In the genomic region with DNA sequence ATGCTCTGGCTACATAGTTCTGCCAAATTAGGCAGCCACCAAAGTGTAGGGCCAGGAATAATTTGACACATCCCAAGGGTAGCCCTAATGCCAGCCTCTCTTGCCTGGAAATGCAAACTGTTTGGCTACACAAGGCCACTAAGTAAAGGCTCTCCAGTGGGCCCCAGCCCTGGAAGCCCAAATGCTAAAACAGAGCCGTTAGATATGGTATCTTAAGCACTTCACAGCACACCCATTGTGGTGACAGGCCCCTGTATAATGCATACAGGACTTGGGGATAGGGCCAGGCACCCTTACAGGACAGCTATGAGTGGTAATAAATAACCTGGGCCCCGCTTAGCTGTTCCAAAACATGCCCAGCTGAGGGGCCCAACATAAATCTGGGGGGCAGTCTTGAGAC, we compare ENCODE assay signal across 35 cellular contexts.
"Had no signal": no experiment of that assay in that cellular context is flagged by ENCODE, and none has a peak within 500 bp of the region (broad histone marks: within the 10 kb centered on the region; RNA-seq: fewer than 3 reads in every experiment).

No MANE protein-coding gene starts in this region.

- DNase-seq: activated CD4-positive, alpha-beta memory T cell treated with anti-CD3 and anti-CD28 coated beads, Interleukin-2, amount 10 ng/mL, durations not matched to agents 7 days and 5 days; activated CD4-positive, alpha-beta T cell treated with anti-CD3 and anti-CD28 coated beads for 1 hour; activated CD4-positive, alpha-beta T cell treated with anti-CD3 and anti-CD28 coated beads for 48 hours; activated CD4-positive, CD25-positive, alpha-beta regulatory T cell; activated CD8-positive, alpha-beta memory T cell treated with anti-CD3 and anti-CD28 coated beads for 24 hours; activated CD8-positive, alpha-beta memory T cell treated with anti-CD3 and anti-CD28 coated beads, Interleukin-2, amount 10 ng/mL, durations not matched to agents 7 days and 5 days; activated CD8-positive, alpha-beta memory T cell treated with anti-CD3 and anti-CD28 coated beads, Interleukin-2, amount 50 U/mL, for 48 hours; activated effector memory CD4-positive, alpha-beta T cell treated with Interleukin-2 at 50 U/mL for 16 hours; activated naive CD4-positive, alpha-beta T cell treated with anti-CD3 and anti-CD28 coated beads, Interleukin-2, amount 10 ng/mL, durations not matched to agents 7 days and 5 days; activated naive CD8-positive, alpha-beta T cell treated with anti-CD3 and anti-CD28 coated beads for 36 hours; activated T-cell treated with anti-CD3 and anti-CD28 coated beads, Interleukin-2, amount 50 U/mL, for 48 hours; amniotic stem cell; aorta; brain microvascular endothelial cell; Kasumi-1; KBM-7; MG63; NCI-H1048; NCI-H1105 treated with DMSO at 0.1 percent for 48 hours; NCI-H1436; NCI-H1694; NCI-H1930; NCI-H2081 treated with DMSO at 0.1 percent for 48 hours; NCI-H345; NCI-H524 treated with DMSO at 0.1 percent for 48 hours; NCI-H748 treated with DMSO at 0.1 percent for 48 hours; NK-92 treated with Interleukin-12 subunit alpha and Interleukin-12 subunit beta, amount 100 ng/mL, for 24 hours; PC-3; Peyer's patch; RPMI8226; SW 1271; T-helper 1 cell; T-helper 2 cell; T-helper 9 cell; WERI-Rb-1 had no signal

- ATAC-seq: activated CD8-positive, alpha-beta memory T cell treated with anti-CD3 and anti-CD28 coated beads, Interleukin-2, amount 10 ng/mL, durations not matched to agents 7 days and 5 days; PC-3 had no signal

- H3K27me3 ChIP-seq: brain microvascular endothelial cell, MG63, Peyer's patch had no signal

- H3K9me3 ChIP-seq: MG63, Peyer's patch had no signal

- H3K4me3 ChIP-seq: MG63, Peyer's patch had no signal

- H3K36me3 ChIP-seq: brain microvascular endothelial cell, MG63, Peyer's patch, WERI-Rb-1 had no signal

- H3K4me1 ChIP-seq: Peyer's patch had no signal

- H3K27ac ChIP-seq: brain microvascular endothelial cell, Peyer's patch, WERI-Rb-1 had no signal
